20 cellular contexts compared by ENCODE assay signal in the genomic region with DNA sequence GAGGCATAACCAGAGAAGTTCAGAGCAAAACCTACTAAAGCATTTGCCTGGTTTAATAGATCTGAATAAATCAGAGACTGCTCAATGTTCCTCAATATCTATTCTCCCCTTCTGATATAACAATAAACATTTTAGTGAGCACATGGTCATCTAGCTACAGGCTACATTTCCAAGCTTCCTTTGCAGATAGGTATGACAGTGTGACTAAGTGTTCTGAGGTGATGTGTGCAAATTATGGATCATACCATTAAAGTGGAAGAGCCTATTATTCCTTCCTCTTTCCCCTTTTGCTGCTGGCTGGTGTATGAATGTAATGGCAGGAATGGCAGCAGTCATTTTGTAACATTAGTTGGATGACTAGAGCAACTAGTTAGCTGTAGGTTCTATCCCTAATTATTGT.
A peak's percentile ranks its signal among the peaks of the same experiment; 100 is the strongest.
DNase-seq lines count a peak whose midpoint lies in the region; ATAC-seq, FAIRE-seq and TF ChIP-seq lines count a peak whose summit lies in the region.
"Had no signal": no experiment of that assay in that cellular context is flagged by ENCODE, and none has a peak within 500 bp of the region (broad histone marks: within the 10 kb centered on the region; RNA-seq: fewer than 3 reads in every experiment).

No MANE protein-coding gene starts in this region.

- H2AFZ ChIP-seq in mammary epithelial cell (ENCODE audit: low read depth, low read length) (no peak overlapping the region), Karpas-422 (ENCODE audit: low read length) (no peak overlapping the region)
- H2AFZ ChIP-seq: GM23338 had no signal

- H3K4me1 ChIP-seq in mammary epithelial cell (ENCODE audit: insufficient read depth, low read length) = peaks cover 6% of the 10 kb centered on the region
- H3K4me1 ChIP-seq in breast epithelium = no peaks in the 10 kb centered on the region
- H3K4me1 ChIP-seq in mesendoderm (ENCODE audit: control insufficient read depth, low read depth, low read length) = no peaks in the 10 kb centered on the region
- no peaks in the 10 kb centered on the region for H3K4me1 ChIP-seq in Karpas-422 (ENCODE audit: low read length)
- H3K4me1 ChIP-seq: BLaER1 had no signal

- DNase-seq in mammary epithelial cell (peak; percentile 9), breast epithelium (ENCODE audit: low spot score in 2 of 2) (no peak), NCI-H226 (peak; percentile 9), bronchial epithelial cell (ENCODE audit: low read depth) (peak; percentile 39), mesendoderm (no peak), Karpas-422 (no peak), WERI-Rb-1 (no peak)
- DNase-seq: 8988T; Calu3; CD8-positive, alpha-beta T cell; DND-41; EL; HCEC 1CT had no signal

- H3K9ac ChIP-seq in mammary epithelial cell (ENCODE audit: insufficient read depth, low read length) (no peak overlapping the region), mesendoderm (ENCODE audit: low read length) (no peak overlapping the region), Karpas-422 (ENCODE audit: low read length) (no peak overlapping the region)
- H3K9ac ChIP-seq: BLaER1 had no signal

- H3K9me3 ChIP-seq in mammary epithelial cell (replicated peaks; ENCODE audit: insufficient read depth, low read length) = no peaks in the 10 kb centered on the region
- no peaks in the 10 kb centered on the region for H3K9me3 ChIP-seq in breast epithelium
- no peaks in the 10 kb centered on the region for H3K9me3 ChIP-seq in Karpas-422 (ENCODE audit: low read length)
- H3K9me3 ChIP-seq in WERI-Rb-1 (ENCODE audit: severe bottlenecking) = no peaks in the 10 kb centered on the region
- H3K9me3 ChIP-seq: BLaER1 had no signal

- H2BK120ac ChIP-seq in mesendoderm (ENCODE audit: low read depth, low read length) = no peak overlapping the region

- no peak for ATAC-seq in HG02588 (IDR thresholded peaks at IDR 0.05; ENCODE audit: unreplicated experiment)
- ATAC-seq: CD8-positive, alpha-beta T cell; GM23338; HepG2 had no signal

- in situ Hi-C loops in mammary epithelial cell (cut with MboI; ENCODE audit: low sequenced_read_pairs in 2 of 2) = no loop called here

- H3K23ac ChIP-seq in mesendoderm (ENCODE audit: low read length) = no peak overlapping the region

- CTCF ChIA-PET in mammary epithelial cell (lab: Charles Lee; ENCODE audit: low non-redundant PET) = no interaction called here

- no peak for TF ChIP-seq CTCF in mammary epithelial cell (conservative IDR thresholded peaks at IDR 0.05 in 1 of 2, IDR thresholded peaks at IDR 0.05 in 1 of 2; ENCODE audit: extremely low read depth in 1 of 2, insufficient read depth in 1 of 2, low read depth in 1 of 2, low read length in 2 of 2)
- no peak for TF ChIP-seq CTCF in breast epithelium (IDR thresholded peaks at IDR 0.05)
- TF ChIP-seq CTCF in bronchial epithelial cell (IDR thresholded peaks at IDR 0.05; ENCODE audit: insufficient read depth, low read length, severe bottlenecking) = no peak
- TF ChIP-seq CTCF in WERI-Rb-1 (IDR thresholded peaks at IDR 0.05; ENCODE audit: low read depth, low read length) = no peak

- no peaks in the 10 kb centered on the region for H3K36me3 ChIP-seq in mammary epithelial cell (ENCODE audit: insufficient read depth, low read length)
- no peaks in the 10 kb centered on the region for H3K36me3 ChIP-seq in breast epithelium
- no peaks in the 10 kb centered on the region for H3K36me3 ChIP-seq in bronchial epithelial cell (ENCODE audit: control insufficient read depth, insufficient read depth, low read length)
- no peaks in the 10 kb centered on the region for H3K36me3 ChIP-seq in mesendoderm (ENCODE audit: control insufficient read depth, insufficient read depth, low read length)
- H3K36me3 ChIP-seq in Karpas-422 (ENCODE audit: insufficient read depth, low read length) = no peaks in the 10 kb centered on the region
- no peaks in the 10 kb centered on the region for H3K36me3 ChIP-seq in WERI-Rb-1
- H3K36me3 ChIP-seq: BLaER1 had no signal

- peak overlapping the region; percentile 36 for H2BK15ac ChIP-seq in mesendoderm (replicated peaks; ENCODE audit: low read depth)

- H3K18ac ChIP-seq in mesendoderm (ENCODE audit: low read length) = no peak overlapping the region

- H2BK5ac ChIP-seq in mesendoderm (ENCODE audit: low read length) = no peak overlapping the region

- no peaks in the 10 kb centered on the region for H3K9me2 ChIP-seq in Karpas-422 (replicated peaks; ENCODE audit: insufficient read depth, low read length)

- H3K27ac ChIP-seq in mammary epithelial cell (ENCODE audit: insufficient read depth, low read depth, low read length) = no peak overlapping the region
- H3K27ac ChIP-seq in breast epithelium = no peak overlapping the region
- H3K27ac ChIP-seq in mesendoderm (ENCODE audit: low read depth, low read length) = no peak overlapping the region
- no peak overlapping the region for H3K27ac ChIP-seq in Karpas-422 (ENCODE audit: low read length)
- H3K27ac ChIP-seq in WERI-Rb-1 = no peak overlapping the region
- H3K27ac ChIP-seq: BLaER1 had no signal

- FAIRE-seq in bronchial epithelial cell (lab: Jason Lieb, UNC) = no peak
- FAIRE-seq: G401.6, GM12891, H54, HepG2 had no signal

- H3K56ac ChIP-seq in mesendoderm (ENCODE audit: low read length) = no peak overlapping the region

- H3K4me3 ChIP-seq in mammary epithelial cell (replicated peaks in 1 of 3; ENCODE audit: insufficient read depth in 1 of 3, low read depth in 2 of 3, low read length in 3 of 3) (no peak overlapping the region), breast epithelium (no peak overlapping the region), bronchial epithelial cell (ENCODE audit: low read depth, low read length) (no peak overlapping the region), mesendoderm (ENCODE audit: low read length) (no peak overlapping the region), Karpas-422 (ENCODE audit: low read length) (no peak overlapping the region), WERI-Rb-1 (ENCODE audit: low read depth, low read length) (no peak overlapping the region)
- H3K4me3 ChIP-seq: BLaER1, GM23338 had no signal

- no peaks in the 10 kb centered on the region for H3K27me3 ChIP-seq in mammary epithelial cell (ENCODE audit: insufficient read depth, low read length)
- H3K27me3 ChIP-seq in breast epithelium = no peaks in the 10 kb centered on the region
- H3K27me3 ChIP-seq in bronchial epithelial cell (ENCODE audit: control insufficient read depth, insufficient read depth, low read length) = no peaks in the 10 kb centered on the region
- no peaks in the 10 kb centered on the region for H3K27me3 ChIP-seq in mesendoderm (ENCODE audit: insufficient read depth, low read length, poor library complexity)
- H3K27me3 ChIP-seq in Karpas-422 (ENCODE audit: low read length) = no peaks in the 10 kb centered on the region
- no peaks in the 10 kb centered on the region for H3K27me3 ChIP-seq in WERI-Rb-1 (ENCODE audit: insufficient read depth, low read depth, severe bottlenecking)
- H3K27me3 ChIP-seq: BLaER1 had no signal

- H4K5ac ChIP-seq in mesendoderm (ENCODE audit: low read length) = no peak overlapping the region

- no peak overlapping the region for H4K8ac ChIP-seq in mesendoderm (ENCODE audit: low read depth, low read length)

- no TSS peak for BruUV-seq in mammary epithelial cell (replicated peaks; lab: Mats Ljungman, UMichigan)

- intact Hi-C loops in mammary epithelial cell (cut with micrococcal nuclease) = no loop called here
- intact Hi-C loops in breast epithelium (cut with DNase I; ENCODE audit: low total_unique reads) = no loop called here

- H3K79me2 ChIP-seq in mammary epithelial cell (ENCODE audit: insufficient read depth, low read length) (no peaks in the 10 kb centered on the region), mesendoderm (ENCODE audit: control insufficient read depth, insufficient read depth, low read length) (no peaks in the 10 kb centered on the region), Karpas-422 (ENCODE audit: low read length) (no peaks in the 10 kb centered on the region)

- TF ChIP-seq POLR2A in breast epithelium (IDR thresholded peaks at IDR 0.05) = no peak

- H2AK5ac ChIP-seq in mesendoderm (ENCODE audit: low read length) = no peak overlapping the region

- H3K4me2 ChIP-seq in mammary epithelial cell (ENCODE audit: insufficient read depth, low read depth, low read length) = no peak overlapping the region
- H3K4me2 ChIP-seq in mesendoderm (ENCODE audit: low read length) = no peak overlapping the region
- H3K4me2 ChIP-seq in Karpas-422 (ENCODE audit: low read depth, low read length, poor library complexity, severe bottlenecking) = no peak overlapping the region
- H3K4me2 ChIP-seq: BLaER1, GM23338 had no signal

- H4K20me1 ChIP-seq in mammary epithelial cell (ENCODE audit: insufficient read depth, low read length) = no peaks in the 10 kb centered on the region
- no peaks in the 10 kb centered on the region for H4K20me1 ChIP-seq in Karpas-422 (ENCODE audit: insufficient read depth, low read depth, low read length)
- H4K20me1 ChIP-seq: BLaER1 had no signal

- dilution Hi-C loops in mammary epithelial cell (cut with HindIII; ENCODE audit: low sequenced_read_pairs) = no loop called here

- no peak overlapping the region for H3K4ac ChIP-seq in mesendoderm (ENCODE audit: low read depth, low read length)

- H3K79me1 ChIP-seq in mesendoderm (ENCODE audit: low read length) = no peaks in the 10 kb centered on the region

Comparison
In these comparisons a context has a peak if more than half of its experiments do, and no peak if none do; other contexts are left out.
1. DNase-seq: peak in mammary epithelial cell (single experiment), NCI-H226 (single experiment) and bronchial epithelial cell (single experiment); none in breast epithelium (0 of 2), mesendoderm (single experiment), Karpas-422 (single experiment) and WERI-Rb-1 (single experiment).